In the genomic region with DNA sequence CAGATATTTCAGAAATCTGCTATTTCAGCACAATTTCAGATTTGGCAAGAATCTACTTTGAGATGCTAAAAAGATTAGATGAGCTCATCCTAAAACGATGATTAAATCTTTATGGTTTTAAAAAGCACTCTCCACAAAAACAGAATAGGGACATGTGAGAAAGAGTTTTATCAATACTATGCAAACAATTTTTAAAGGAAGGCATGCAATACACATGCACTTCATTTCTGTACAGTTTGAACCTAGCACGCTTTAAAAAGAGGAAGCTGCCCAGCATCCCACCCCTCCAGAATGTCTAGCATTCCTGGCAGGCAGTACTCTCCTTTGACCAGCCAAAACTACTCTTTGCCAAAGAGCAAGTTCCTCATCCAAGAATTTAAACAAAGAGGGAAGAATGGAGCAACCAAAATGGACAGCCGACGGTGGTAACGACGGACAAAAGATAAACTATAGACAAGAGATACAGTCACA, we compare ENCODE assay signal across 9 cellular contexts. TPM values are rescaled to one million over a fixed set of nuclear protein-coding genes. Genes with fewer than 3 reads are reported as not detected.
DNase-seq lines count a peak whose midpoint lies in the region; ATAC-seq, FAIRE-seq and TF ChIP-seq lines count a peak whose summit lies in the region.
"Had no signal": no experiment of that assay in that cellular context is flagged by ENCODE, and none has a peak within 500 bp of the region (broad histone marks: within the 10 kb centered on the region; RNA-seq: fewer than 3 reads in every experiment).

No MANE protein-coding gene starts in this region.

- FAIRE-seq in D721Med (lab: Jason Lieb, UNC) = no peak

- H2BK15ac ChIP-seq in neuronal stem cell (ENCODE audit: low read length) = no peak overlapping the region

- H3K23ac ChIP-seq in neuronal stem cell (ENCODE audit: low read depth, low read length, poor library complexity) = no peak overlapping the region

- DNase-seq in Panc1 (ENCODE audit: low read depth, low spot score) = no peak
- no peak for DNase-seq in esophagus squamous epithelium (lab: John Stamatoyannopoulos, UW)
- peak; percentile 15 for DNase-seq in neuronal stem cell (ENCODE audit: low spot score)
- no peak for DNase-seq in NCI-H82 treated with DMSO at 0.1 percent for 48 hours (lab: John Stamatoyannopoulos, UW; ENCODE audit: unreplicated experiment)
- DNase-seq in D721Med (ENCODE audit: insufficient read length, low spot score) = no peak
- DNase-seq in posterior cingulate gyrus = no peak
- DNase-seq: stimulated activated CD4-positive, alpha-beta T cell treated with anti-CD3 and anti-CD28 coated beads, Interleukin-1b, Interleukin-23, amount 100 ng/mL, for 48 hours had no signal

- no peak overlapping the region for H3K14ac ChIP-seq in neuronal stem cell (ENCODE audit: low read length)

- H3K4me3 ChIP-seq in Panc1 (ENCODE audit: low read depth in 2 of 2, low read length in 2 of 2) (peak overlapping the region; percentile 90 to 98), esophagus squamous epithelium (peak overlapping the region; percentile 60 to 89 (median 76)), neuronal stem cell (ENCODE audit: low read length in 2 of 2) (peak overlapping the region; percentile 25 to 85)

- no peaks in the 10 kb centered on the region for H3K27me3 ChIP-seq in Panc1 (ENCODE audit: control insufficient read depth, insufficient read depth, low read length)
- peaks cover 0 to 64% (median 2%) of the 10 kb centered on the region in 4 donors for H3K27me3 ChIP-seq in esophagus squamous epithelium
- peaks cover 0 to 20% (median 20%) of the 10 kb centered on the region in 3 experiments for H3K27me3 ChIP-seq in neuronal stem cell (ENCODE audit: control insufficient read depth in 3 of 3, insufficient read depth in 3 of 3, low read depth in 1 of 3, low read length in 3 of 3)

- no peak overlapping the region for H3K4ac ChIP-seq in neuronal stem cell (ENCODE audit: low read length)

- ATAC-seq in Panc1 (no peak), GM21360 (IDR thresholded peaks at IDR 0.05; ENCODE audit: unreplicated experiment) (no peak)

- no peak overlapping the region for H2AK5ac ChIP-seq in neuronal stem cell (ENCODE audit: low read depth, low read length)

- H3K18ac ChIP-seq in neuronal stem cell (ENCODE audit: low read length) = no peak overlapping the region

- TF ChIP-seq CTCF in C4-2B (conservative IDR thresholded peaks at IDR 0.05) (no peak), Panc1 (IDR thresholded peaks at IDR 0.05) (no peak), esophagus squamous epithelium (IDR thresholded peaks at IDR 0.05) (no peak), D721Med (IDR thresholded peaks at IDR 0.05; ENCODE audit: insufficient read depth, missing control alignments) (no peak)

- no TSS peak for BruUV-seq in Panc1 (replicated peaks; lab: Mats Ljungman, UMichigan)

- H3K79me1 ChIP-seq in neuronal stem cell (ENCODE audit: low read depth, low read length) = no peaks in the 10 kb centered on the region

- H3K27ac ChIP-seq in C4-2B = peak overlapping the region; percentile 71; the same call in 1 of the 2 replicates
- H3K27ac ChIP-seq in Panc1 (ENCODE audit: low read length) = peak overlapping the region; percentile 98
- peak overlapping the region; percentile 71 to 95 (median 86) for H3K27ac ChIP-seq in esophagus squamous epithelium
- no peak overlapping the region for H3K27ac ChIP-seq in neuronal stem cell (replicated peaks; ENCODE audit: low read length)

- intact Hi-C loops in Panc1 (cut with micrococcal nuclease; ENCODE audit: unreplicated experiment) = loop anchor here (10.0 kb wide), 1 partner anchor 191 kb away; no protein-coding TSS in a partner anchor
- intact Hi-C loops in esophagus squamous epithelium (cut with DNase I) = loop anchor here (5.0 to 10.0 kb wide), 2 partner anchors 89 to 189 kb away; no protein-coding TSS in a partner anchor
- intact Hi-C loops in posterior cingulate gyrus (cut with DNase I) = loop anchor here (10.0 kb wide), 1 partner anchor 171 kb away; no protein-coding TSS in a partner anchor

- H3K4me1 ChIP-seq in Panc1 (ENCODE audit: control insufficient read depth, insufficient read depth, low read length) (peaks cover 36% of the 10 kb centered on the region), esophagus squamous epithelium (peaks cover 0 to 38% (median 0%) of the 10 kb centered on the region in 3 donors), neuronal stem cell (ENCODE audit: control insufficient read depth in 2 of 2, insufficient read depth in 1 of 2, low read depth in 1 of 2, low read length in 2 of 2) (peaks cover 0 to 11% of the 10 kb centered on the region in 2 donors)

- H3K9ac ChIP-seq in neuronal stem cell (ENCODE audit: low read depth, low read length, poor library complexity) = no peak overlapping the region

- in situ Hi-C loops in Panc1 (cut with HindIII; ENCODE audit: low pct_unique_long_range_greater_than_20kb, low sequenced_read_pairs) = no loop called here

- WGBS in esophagus squamous epithelium, 2 donors = 18 to 22% methylated on average over 6 of the region's 6 CpGs
- no CpG with 5 or more reads among the region's 6 CpGs for WGBS in neuronal stem cell (ENCODE audit: extremely low coverage in 2 of 2, insufficient read length in 2 of 2, insufficient replicate concordance in 1 of 2), 2 donors

- H4K8ac ChIP-seq in neuronal stem cell (ENCODE audit: low read depth, low read length) = no peak overlapping the region

- H2BK12ac ChIP-seq in neuronal stem cell (ENCODE audit: low read length) = no peak overlapping the region

- H3K4me2 ChIP-seq in neuronal stem cell (ENCODE audit: insufficient read depth, low read length, poor library complexity, severe bottlenecking) = peak overlapping the region; percentile 70

- peaks cover 9% of the 10 kb centered on the region for H3K36me3 ChIP-seq in Panc1 (ENCODE audit: control insufficient read depth, insufficient read depth, low read length)
- no peaks in the 10 kb centered on the region for H3K36me3 ChIP-seq in esophagus squamous epithelium
- H3K36me3 ChIP-seq in neuronal stem cell (replicated peaks in 1 of 2; ENCODE audit: control insufficient read depth in 2 of 2, insufficient read depth in 2 of 2, low read length in 2 of 2) = no peaks in the 10 kb centered on the region

- H2BK5ac ChIP-seq in neuronal stem cell (ENCODE audit: low read length) = no peak overlapping the region

- H2BK120ac ChIP-seq in neuronal stem cell (ENCODE audit: low read depth, low read length) = no peak overlapping the region

- CTCF ChIA-PET in Panc1 (lab: Charles Lee) = interaction anchor here (0.6 to 1.0 kb wide), 2 partner anchors 100 to 210 kb away, joined by 3 to 4 read pairs; no protein-coding TSS in a partner anchor

- no peak for TF ChIP-seq POLR2A in esophagus squamous epithelium (IDR thresholded peaks at IDR 0.05)

- no peak overlapping the region for H4K91ac ChIP-seq in neuronal stem cell (ENCODE audit: low read depth, low read length, poor library complexity)

- POLR2A ChIA-PET in Panc1 (lab: Charles Lee) = interaction anchor here (1.0 to 1.3 kb wide), 3 partner anchors 9 to 211 kb away, joined by 4 to 5 read pairs (median 4); no protein-coding TSS in a partner anchor

- H3K9me3 ChIP-seq in Panc1 (ENCODE audit: control insufficient read depth, insufficient read depth, low read depth, low read length) (no peaks in the 10 kb centered on the region), esophagus squamous epithelium (no peaks in the 10 kb centered on the region), neuronal stem cell (replicated peaks in 1 of 2; ENCODE audit: control insufficient read depth in 2 of 2, insufficient read depth in 1 of 2, low read depth in 1 of 2, low read length in 2 of 2) (no peaks in the 10 kb centered on the region)

- H2AFZ ChIP-seq in neuronal stem cell (ENCODE audit: low read length) = peak overlapping the region; percentile 99

RNA-seq across cellular contexts. Expression of a gene that starts 1.3 kb away (rescaled TPM):
- total RNA-seq in Panc1 (2021; ENCODE audit: unreplicated experiment) = 197 TPM
- polyA plus RNA-seq in Panc1 (2012; ENCODE audit: insufficient read length) = 64.8 TPM
- 10 to 100 TPM in 1 of 4 donors, 1 to 10 TPM in 3; 1.4 to 30.5 (median 5.6) TPM for total RNA-seq in esophagus squamous epithelium
- polyA plus RNA-seq in neuronal stem cell (2013, experiment 1 of 2) = 21.0 TPM
- polyA plus RNA-seq in neuronal stem cell (2013, experiment 2 of 2) = 21.2 TPM
